Comparison of ENCODE assay signal across 16 cellular contexts in the genomic region with DNA sequence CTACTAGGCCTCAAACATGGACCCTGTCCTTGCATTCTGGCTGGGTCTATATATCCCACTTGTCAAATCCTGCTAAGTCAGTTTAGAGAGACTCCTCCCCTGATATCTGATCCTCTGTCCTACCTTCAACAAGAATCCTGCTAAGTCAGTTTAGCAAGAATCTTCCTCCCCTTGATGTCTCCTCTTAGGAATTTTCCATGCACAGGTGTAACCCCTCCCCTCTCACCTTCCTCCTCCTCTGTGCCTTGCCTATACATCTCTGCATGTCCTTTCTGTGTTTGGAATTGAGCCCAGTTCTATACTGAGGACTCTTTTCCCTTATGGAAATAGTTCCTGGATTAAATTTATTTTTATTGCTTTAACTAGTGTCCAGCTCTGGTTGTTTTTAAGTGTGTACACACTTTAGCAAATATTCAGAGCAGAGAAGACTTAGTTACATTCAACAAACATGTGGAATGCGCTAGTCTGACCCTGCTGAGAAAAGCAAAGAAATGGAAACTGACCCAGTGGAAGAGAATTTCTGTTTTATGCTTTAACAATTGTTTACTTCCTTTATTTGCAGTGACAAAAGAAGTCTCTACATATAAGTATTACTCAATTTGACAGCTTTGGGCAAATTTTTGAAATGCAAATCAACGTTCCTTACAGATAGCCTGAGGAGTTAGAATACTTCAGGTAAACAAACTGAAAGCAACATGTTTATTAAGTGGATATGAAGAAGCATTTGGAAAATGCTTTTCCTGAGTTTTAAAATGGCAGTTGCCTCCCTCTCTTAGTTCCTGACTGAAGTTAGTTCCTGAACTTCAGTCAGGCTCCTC.
DNase-seq lines count a peak whose midpoint lies in the region; ATAC-seq and TF ChIP-seq lines count a peak whose summit lies in the region.
"Had no signal": no experiment of that assay in that cellular context is flagged by ENCODE, and none has a peak within 500 bp of the region (broad histone marks: within the 10 kb centered on the region; RNA-seq: fewer than 3 reads in every experiment).

No MANE protein-coding gene starts in this region.

- TF ChIP-seq CTCF in progenitor cell of endocrine pancreas (IDR thresholded peaks at IDR 0.05; ENCODE audit: unreplicated experiment) (no peak), omental fat pad (IDR thresholded peaks at IDR 0.05) (no peak)

- ATAC-seq in omental fat pad (ENCODE audit: low FRiP score) = no peak

- H3K27ac Mint-ChIP-seq in progenitor cell of endocrine pancreas = peak overlapping the region; percentile 65
- H3K27ac Mint-ChIP-seq: nephron progenitor cell had no signal

- H3K9me3 Mint-ChIP-seq in progenitor cell of endocrine pancreas (ENCODE audit: low read depth) = peaks cover 6% of the 10 kb centered on the region
- H3K9me3 Mint-ChIP-seq: nephron progenitor cell had no signal

- no peaks in the 10 kb centered on the region for H3K27me3 Mint-ChIP-seq in progenitor cell of endocrine pancreas

- peaks cover 12% of the 10 kb centered on the region for H3K4me1 Mint-ChIP-seq in progenitor cell of endocrine pancreas (ENCODE audit: low read depth)

- H3K36me3 Mint-ChIP-seq in progenitor cell of endocrine pancreas (ENCODE audit: insufficient read depth) = no peaks in the 10 kb centered on the region

- no peak overlapping the region for H3K4me3 Mint-ChIP-seq in progenitor cell of endocrine pancreas (ENCODE audit: low read depth)
- H3K4me3 Mint-ChIP-seq: nephron progenitor cell had no signal

- DNase-seq in HT-29 (ENCODE audit: low spot score) (peak; percentile 55), NCI-H748 treated with DMSO at 0.1 percent for 48 hours (lab: John Stamatoyannopoulos, UW) (peak; percentile 82), iPS DF 4.7 (ENCODE audit: extremely low read depth, low spot score) (peak; percentile 98), progenitor cell of endocrine pancreas (ENCODE audit: low spot score, unreplicated experiment) (no peak), A172 (ENCODE audit: low spot score) (no peak), T1000 (lab: John Stamatoyannopoulos, UW) (no peak), omental fat pad (ENCODE audit: low spot score) (no peak)
- DNase-seq in stimulated activated naive CD4-positive, alpha-beta T cell treated with Interleukin-2 at 50 U/mL for 16 hours (lab: John Stamatoyannopoulos, UW) = no peak
- DNase-seq: activated CD4-positive, alpha-beta T cell treated with anti-CD3 and anti-CD28 coated beads for 48 hours; activated CD8-positive, alpha-beta memory T cell treated with anti-CD3 and anti-CD28 coated beads, Interleukin-2, amount 50 U/mL, for 4 hours; activated gamma-delta T cell treated with Interleukin-2 at 50 U/mL for 16 hours; caudate nucleus; MV-4-11; NCI-H187; NCI-H524 treated with DMSO at 0.1 percent for 48 hours; nephron progenitor cell had no signal

Comparison
In these comparisons a context has a peak if more than half of its experiments do, and no peak if none do; other contexts are left out.
1. DNase-seq: peak in HT-29 (single experiment), NCI-H748 treated with DMSO at 0.1 percent for 48 hours (single experiment) and iPS DF 4.7 (single experiment); none in progenitor cell of endocrine pancreas (single experiment), A172 (single experiment), stimulated activated naive CD4-positive, alpha-beta T cell treated with Interleukin-2 at 50 U/mL for 16 hours (single experiment), T1000 (single experiment) and omental fat pad (single experiment).